In the genomic region with DNA sequence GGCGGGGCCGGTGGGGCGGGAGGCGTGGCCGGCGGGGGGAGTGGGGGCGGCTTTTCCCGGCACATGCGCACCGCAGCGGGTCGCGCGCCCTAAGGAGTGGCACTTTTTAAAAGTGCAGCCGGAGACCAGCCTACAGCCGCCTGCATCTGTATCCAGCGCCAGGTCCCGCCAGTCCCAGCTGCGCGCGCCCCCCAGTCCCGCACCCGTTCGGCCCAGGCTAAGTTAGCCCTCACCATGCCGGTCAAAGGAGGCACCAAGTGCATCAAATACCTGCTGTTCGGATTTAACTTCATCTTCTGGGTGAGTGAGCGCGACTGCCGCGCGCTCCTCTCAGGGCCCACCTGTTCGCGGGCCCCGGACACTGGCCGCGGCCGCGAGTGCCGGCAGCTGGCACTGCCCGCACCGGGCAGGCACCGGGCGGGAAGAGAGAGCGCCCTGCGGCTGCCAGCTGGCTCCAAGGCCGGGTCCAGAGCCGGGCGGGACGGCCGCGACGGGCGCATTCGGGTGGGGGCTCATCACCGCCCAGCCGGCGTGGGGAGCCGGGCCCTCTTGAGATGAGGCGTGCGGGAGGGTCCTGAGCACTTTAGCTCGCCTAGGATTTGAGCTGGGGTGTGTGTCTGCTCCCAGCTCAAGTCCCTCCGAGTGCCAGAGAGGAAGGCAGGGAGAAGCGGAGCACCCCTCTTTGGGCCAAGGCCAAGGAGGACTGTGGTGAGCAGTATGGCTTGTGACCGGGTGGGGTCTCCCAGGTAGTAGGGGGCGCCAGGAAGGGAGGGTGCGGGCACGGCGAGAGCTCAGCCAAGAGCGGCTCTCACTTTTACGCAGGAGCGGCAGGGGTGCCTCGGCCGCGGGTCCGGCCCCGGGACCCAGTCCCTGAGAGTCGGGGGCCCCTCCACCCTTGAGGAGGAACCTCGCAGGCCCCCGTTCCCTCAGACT, we compare ENCODE assay signal across 8 cellular contexts. TPM values are rescaled to one million over a fixed set of nuclear protein-coding genes. Genes with fewer than 3 reads are reported as not detected.
DNase-seq lines count a peak whose midpoint lies in the region; ATAC-seq and TF ChIP-seq lines count a peak whose summit lies in the region.

A gene with protein sequence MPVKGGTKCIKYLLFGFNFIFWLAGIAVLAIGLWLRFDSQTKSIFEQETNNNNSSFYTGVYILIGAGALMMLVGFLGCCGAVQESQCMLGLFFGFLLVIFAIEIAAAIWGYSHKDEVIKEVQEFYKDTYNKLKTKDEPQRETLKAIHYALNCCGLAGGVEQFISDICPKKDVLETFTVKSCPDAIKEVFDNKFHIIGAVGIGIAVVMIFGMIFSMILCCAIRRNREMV (plus strand): TSS at position 135 of the 933 bp plus-strand sequence. CDS start 100 bp downstream, at position 235.

- H3K9me3 ChIP-seq in PC-3 (ENCODE audit: low read length) (no peaks in the 10 kb centered on the region), right atrium auricular region (no peaks in the 10 kb centered on the region), prostate gland (no peaks in the 10 kb centered on the region)

- WGBS in prostate gland = 0% methylated on average over 63 of the region's 79 CpGs

- H3F3A ChIP-seq in PC-3 (ENCODE audit: low read length, unreplicated experiment) = peaks cover 5% of the 10 kb centered on the region

- DNase-seq in GM20000 (ENCODE audit: low spot score) = peak; percentile 74
- peak; percentile 67 for DNase-seq in PC-3
- DNase-seq in anterior cingulate cortex (lab: John Stamatoyannopoulos, UW) = peak in 34 of 58 donors; percentile 11 to 70 (median 42)
- no peak for DNase-seq in right atrium auricular region (ENCODE audit: low spot score)
- peak; percentile 85 for DNase-seq in prostate gland (ENCODE audit: low spot score)
- DNase-seq in SKM-1 treated with dmso at 0.1 percent for 144 hours (lab: John Stamatoyannopoulos, UW; ENCODE audit: unreplicated experiment) = no peak
- DNase-seq in MV-4-11 (lab: John Stamatoyannopoulos, UW) = no peak
- DNase-seq in effector CD4-positive, alpha-beta T cell = no peak

- intact Hi-C loops in PC-3 (cut with micrococcal nuclease) (loop anchor here (1.0 kb wide), 2 partner anchors 16 to 29 kb away; no protein-coding TSS in a partner anchor), prostate gland (cut with DNase I) (loop anchor here (2.0 kb wide), 1 partner anchor 30 kb away; no protein-coding TSS in a partner anchor)

- peak; percentile 58 for ATAC-seq in PC-3

- H3K27ac ChIP-seq in PC-3 (ENCODE audit: low read length) (peak within 1 kb of the TSS; percentile 63), right atrium auricular region (peak within 1 kb of the TSS; percentile 92 to 94), prostate gland (peak within 1 kb of the TSS; percentile 98)

- peak within 1 kb of the TSS; percentile 97 for H3K9ac ChIP-seq in PC-3 (ENCODE audit: low read length)

- TSS peak; percentile 70 for BruUV-seq in PC-3 (replicated peaks; lab: Mats Ljungman, UMichigan)

- H2AFZ ChIP-seq in PC-3 (ENCODE audit: low read length) = peak within 1 kb of the TSS; percentile 77

- peak; percentile 88 for TF ChIP-seq POLR2A in prostate gland (IDR thresholded peaks at IDR 0.05)

- POLR2A ChIA-PET in PC-3 (lab: Charles Lee; ENCODE audit: unreplicated experiment) = interaction anchor here (0.6 to 1.2 kb wide), 9 partner anchors 13 to 334 kb away, joined by 3 to 15 read pairs (median 3); a partner anchor contains a TSS

- peaks cover 32% of the 10 kb centered on the region for H4K20me1 ChIP-seq in PC-3 (ENCODE audit: low read length)

- H3K4me2 ChIP-seq in PC-3 (ENCODE audit: low read length) = peak within 1 kb of the TSS; percentile 98

- H3K36me3 ChIP-seq in PC-3 (ENCODE audit: low read depth, low read length) (no peaks in the 10 kb centered on the region; the same call in 1 of the 2 replicates), right atrium auricular region (no peaks in the 10 kb centered on the region), prostate gland (no peaks in the 10 kb centered on the region)

- H3K4me1 ChIP-seq in PC-3 (ENCODE audit: insufficient read depth, low read length) = peaks cover 48% of the 10 kb centered on the region
- peaks cover 0 to 72% of the 10 kb centered on the region in 2 donors for H3K4me1 ChIP-seq in right atrium auricular region
- peaks cover 47% of the 10 kb centered on the region for H3K4me1 ChIP-seq in prostate gland (replicated peaks)

- CTCF ChIA-PET in PC-3 (lab: Charles Lee) = interaction anchor here (0.8 to 0.9 kb wide), 2 partner anchors 29 to 78 kb away, joined by 4 read pairs; no protein-coding TSS in a partner anchor

- H3K27me3 ChIP-seq in PC-3 (ENCODE audit: low read length) (no peaks in the 10 kb centered on the region), right atrium auricular region (no peaks in the 10 kb centered on the region), prostate gland (replicated peaks; ENCODE audit: insufficient read depth) (no peaks in the 10 kb centered on the region)

- no peak for TF ChIP-seq CTCF in GM20000 (IDR thresholded peaks at IDR 0.05; ENCODE audit: extremely low read depth, missing control alignments)
- TF ChIP-seq CTCF in PC-3 (conservative IDR thresholded peaks at IDR 0.05; ENCODE audit: low read depth, low read length) = no peak
- TF ChIP-seq CTCF in right atrium auricular region (IDR thresholded peaks at IDR 0.05) = no peak
- no peak for TF ChIP-seq CTCF in prostate gland (IDR thresholded peaks at IDR 0.05)

- H3K4me3 ChIP-seq in PC-3 (ENCODE audit: low read length) (peak within 1 kb of the TSS; percentile 98), right atrium auricular region (peak within 1 kb of the TSS; percentile 88 to 89), prostate gland (peak within 1 kb of the TSS; percentile 98 to 99)

- no peaks in the 10 kb centered on the region for H3K9me2 ChIP-seq in PC-3 (replicated peaks; ENCODE audit: low read length)

- H3K79me2 ChIP-seq in PC-3 (ENCODE audit: low read length) = peaks cover 53% of the 10 kb centered on the region

RNA-seq across cellular contexts. Expression of the gene that starts here (rescaled TPM):
- total RNA-seq in PC-3 (2014; rRNA removed) = 153 and 174 TPM in 2 replicates
- total RNA-seq in right atrium auricular region = 100 to 1,000 TPM; 126 to 230 TPM
- total RNA-seq in prostate gland = 100 to 1,000 TPM; 198 to 845 TPM

Comparison
In these comparisons a context has a peak if more than half of its experiments do, and no peak if none do; other contexts are left out.
1. DNase-seq: peak in GM20000 (single experiment), PC-3 (single experiment), anterior cingulate cortex (34 of 58) and prostate gland (single experiment); none in right atrium auricular region (single experiment), SKM-1 treated with dmso at 0.1 percent for 144 hours (single experiment), MV-4-11 (single experiment) and effector CD4-positive, alpha-beta T cell (single experiment).
2. Peak in every context shown above with its lines, with median percentiles within 50 percentile points of each other: H3K27ac ChIP-seq and H3K4me3 ChIP-seq.